8 cellular contexts compared by ENCODE assay signal in genomic region chr19:54462072-54462712, GRCh38. TPM values are rescaled to one million over a fixed set of nuclear protein-coding genes. Genes with fewer than 3 reads are reported as not detected.
DNase-seq lines count a peak whose midpoint lies in the region; ATAC-seq and TF ChIP-seq lines count a peak whose summit lies in the region.

No MANE protein-coding gene starts in this region.

- intact Hi-C loops in heart right ventricle (cut with DNase I), result loop anchor here in 2 of 10 donors (2.0 kb wide), 1 partner anchor 13 kb away; the partner anchor contains the start of gene LENG8 (in 2 of the 2)
- intact Hi-C loops in Right ventricle myocardium superior (cut with DNase I), result no loop called here
- intact Hi-C loops in uterus (cut with DNase I; ENCODE audit: low total_unique reads), result no loop called here

- ATAC-seq in heart right ventricle, result peak in 1 of 8 donors; percentile 0
- ATAC-seq in Right ventricle myocardium superior (ENCODE audit: poor library complexity), result no peak
- no peak for ATAC-seq in GM19397 (IDR thresholded peaks at IDR 0.05; ENCODE audit: unreplicated experiment)
- no peak for ATAC-seq in HG03135 (IDR thresholded peaks at IDR 0.05; ENCODE audit: unreplicated experiment)

- H3K36me3 ChIP-seq in heart right ventricle (peaks cover 4 to 53% (median 48%) of the 10 kb centered on the region in 9 donors), uterus (no peaks in the 10 kb centered on the region)

- no peak for DNase-seq in heart right ventricle
- DNase-seq in Right ventricle myocardium superior, result no peak
- no peak for DNase-seq in astrocyte of the spinal cord (ENCODE audit: low read depth, low spot score)
- DNase-seq in lung microvascular endothelial cell (ENCODE audit: low read depth in 2 of 2), result peak; percentile 17 to 33
- no peak for DNase-seq in uterus
- DNase-seq in NCI-H2081 treated with DMSO at 0.1 percent for 48 hours (lab: John Stamatoyannopoulos, UW), result no peak

- TF ChIP-seq POLR2A in uterus (IDR thresholded peaks at IDR 0.05), result no peak

- WGBS in heart right ventricle, 2 donors, result 57 to 60% methylated on average over 19 of the region's 19 CpGs

- H3K9me3 ChIP-seq in heart right ventricle, result no peaks in the 10 kb centered on the region
- no peaks in the 10 kb centered on the region for H3K9me3 ChIP-seq in uterus

- H3K4me1 ChIP-seq in heart right ventricle, result peaks cover 11 to 54% (median 45%) of the 10 kb centered on the region in 9 donors
- no peaks in the 10 kb centered on the region for H3K4me1 ChIP-seq in uterus

- TF ChIP-seq CTCF in heart right ventricle (IDR thresholded peaks at IDR 0.05) (no peak), astrocyte of the spinal cord (IDR thresholded peaks at IDR 0.05; ENCODE audit: low read depth, low read length) (no peak), uterus (IDR thresholded peaks at IDR 0.05) (no peak)

- peak overlapping the region; percentile 96 to 100 (median 98) for H3K27ac ChIP-seq in heart right ventricle
- peak overlapping the region; percentile 85 to 86 for H3K27ac ChIP-seq in uterus

- peak overlapping the region in 9 of 10 donors; percentile 45 to 75 (median 69) for H3K4me3 ChIP-seq in heart right ventricle
- peak overlapping the region; percentile 43 for H3K4me3 ChIP-seq in astrocyte of the spinal cord (ENCODE audit: low read depth, low read length)
- H3K4me3 ChIP-seq in uterus, result peak overlapping the region in 1 of 2 donors; percentile 58

- in situ Hi-C loops in astrocyte of the spinal cord (cut with HindIII; ENCODE audit: low sequenced_read_pairs), result no loop called here

- peaks cover 0 to 14% (median 0%) of the 10 kb centered on the region in 7 donors for H3K27me3 ChIP-seq in heart right ventricle
- no peaks in the 10 kb centered on the region for H3K27me3 ChIP-seq in uterus

RNA-seq across cellular contexts. Expression of gene LENG9, which starts 1.4 kb away (rescaled TPM):
- total RNA-seq in heart right ventricle, result 1 to 10 TPM; 1.0 to 4.2 (median 1.5) TPM
- polyA plus RNA-seq in heart right ventricle, result 1 to 10 TPM; 1.6 to 2.6 TPM
- 1.1 TPM for total RNA-seq in Right ventricle myocardium superior
- 3.3 and 5.0 TPM in 2 replicates for total RNA-seq in lung microvascular endothelial cell
- total RNA-seq in uterus, result 1 to 10 TPM in 3 of 4 donors, not detected in 1; 3.7 to 7.1 (median 3.8) TPM

RNA-seq across cellular contexts. Expression of gene CDC42EP5, which starts 10.9 kb away (rescaled TPM):
- 10 to 100 TPM in 5 of 10 donors, 1 to 10 TPM in 5; 5.3 to 22.8 (median 9.7) TPM for total RNA-seq in heart right ventricle
- 10 to 100 TPM; 11.2 to 21.9 TPM for polyA plus RNA-seq in heart right ventricle
- 11.6 TPM for total RNA-seq in Right ventricle myocardium superior
- total RNA-seq in lung microvascular endothelial cell, result 53.2 and 124 TPM in 2 replicates
- total RNA-seq in uterus, result 10 to 100 TPM in 2 of 4 donors, 1 to 10 TPM in 2; 1.8 to 39.8 (median 16.1) TPM

RNA-seq across cellular contexts. Expression of gene LENG8, which starts 13.2 kb away (rescaled TPM):
- total RNA-seq in heart right ventricle, result 10 to 100 TPM; 45.5 to 76.2 (median 56.8) TPM
- 100 to 1,000 TPM in 1 of 2 donors, 10 to 100 TPM in 1; 34.3 to 194 TPM for polyA plus RNA-seq in heart right ventricle
- 56.0 TPM for total RNA-seq in Right ventricle myocardium superior
- 12.6 and 21.8 TPM in 2 replicates for total RNA-seq in lung microvascular endothelial cell
- 100 to 1,000 TPM in 2 of 4 donors, 10 to 100 TPM in 2; 58.1 to 275 (median 91.4) TPM for total RNA-seq in uterus

RNA-seq across cellular contexts. Expression of gene LAIR2, which starts 40.4 kb away (rescaled TPM):
- total RNA-seq in heart right ventricle (1 to 10 TPM in 1 of 10 donors, under 1 TPM in 1, not detected in 8; 0.76 to 2.5 TPM), Right ventricle myocardium superior (not detected), lung microvascular endothelial cell (not detected in 2 replicates), uterus (not detected)
- polyA plus RNA-seq in heart right ventricle, result not detected

RNA-seq across cellular contexts. Expression of gene TTYH1, which starts 46.9 kb away (rescaled TPM):
- total RNA-seq in heart right ventricle, result 1 to 10 TPM in 5 of 10 donors, under 1 TPM in 5; 0.37 to 4.3 (median 1.0) TPM
- polyA plus RNA-seq in heart right ventricle, result 1 to 10 TPM; 1.8 to 3.1 TPM
- 1.5 TPM for total RNA-seq in Right ventricle myocardium superior
- total RNA-seq in lung microvascular endothelial cell, result not detected in 2 replicates
- 10 to 100 TPM in 1 of 4 donors, 1 to 10 TPM in 1, not detected in 2; 1.9 to 10.2 TPM for total RNA-seq in uterus

Comparison
In these comparisons a context has a peak if more than half of its experiments do, and no peak if none do; other contexts are left out.
1. DNase-seq: peak in lung microvascular endothelial cell (2 of 2); none in heart right ventricle (0 of 2), Right ventricle myocardium superior (single experiment), astrocyte of the spinal cord (single experiment), uterus (0 of 2) and NCI-H2081 treated with DMSO at 0.1 percent for 48 hours (single experiment).